In the genomic region with DNA sequence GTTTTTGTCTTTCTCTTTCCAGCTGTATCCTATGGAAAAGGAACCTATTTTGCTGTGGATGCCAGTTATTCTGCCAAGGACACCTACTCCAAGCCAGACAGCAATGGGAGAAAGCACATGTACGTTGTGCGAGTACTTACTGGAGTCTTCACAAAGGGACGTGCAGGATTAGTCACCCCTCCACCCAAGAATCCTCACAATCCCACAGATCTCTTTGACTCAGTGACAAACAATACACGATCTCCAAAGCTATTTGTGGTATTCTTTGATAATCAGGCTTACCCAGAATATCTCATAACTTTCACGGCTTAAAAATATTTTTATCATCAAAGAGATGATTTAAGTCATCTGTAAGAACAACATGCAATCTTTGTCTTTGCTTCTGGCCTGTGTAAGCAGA, we compare ENCODE assay signal across 20 cellular contexts. TPM values are rescaled to one million over a fixed set of nuclear protein-coding genes. Genes with fewer than 3 reads are reported as not detected.
A peak's percentile ranks its signal among the peaks of the same experiment; 100 is the strongest.
DNase-seq lines count a peak whose midpoint lies in the region; ATAC-seq and TF ChIP-seq lines count a peak whose summit lies in the region.
"Had no signal": no experiment of that assay in that cellular context is flagged by ENCODE, and none has a peak within 500 bp of the region (broad histone marks: within the 10 kb centered on the region; RNA-seq: fewer than 3 reads in every experiment).

No MANE protein-coding gene starts in this region.

- POLR2A ChIA-PET in AG04449 (lab: Yijun Ruan, JAX) = no interaction called here

- H3K4me1 Mint-ChIP-seq in HFFc6 (ENCODE audit: low read depth) = peaks cover 9% of the 10 kb centered on the region
- H3K4me1 Mint-ChIP-seq: mesothelial cell of epicardium had no signal

- no peaks in the 10 kb centered on the region for H3K27me3 ChIP-seq in foreskin keratinocyte
- H3K27me3 ChIP-seq: gastroesophageal sphincter, vagina had no signal

- H3K9me3 Mint-ChIP-seq in HFFc6 = no peaks in the 10 kb centered on the region
- H3K9me3 Mint-ChIP-seq: activated T-helper 1 cell treated with anti-CD3 and anti-CD28 coated beads, Interleukin-12 subunit alpha, Interleukin-12 subunit beta, Interleukin-2, Interleukin-4 antibody, amounts not matched to agents 30 ng/mL and 10 ng/mL and 1 ng/mL, durations not matched to agents 14 hours and 24 hours and 36 hours; dendritic cell treated with granulocyte-macrophage colony-stimulating factor and Interleukin-4, amounts not matched to agents 40 ng/mL and 50 ng/mL, for 4 days; mesothelial cell of epicardium; T-helper 2 cell treated with Interferon-gamma antibody and Interleukin-4, amounts not matched to agents 5 μg/mL and 100 μg/mL, for 36 hours had no signal

- H3K4me1 ChIP-seq in foreskin keratinocyte = peaks cover 13% of the 10 kb centered on the region
- H3K4me1 ChIP-seq: gastroesophageal sphincter, vagina had no signal

- ATAC-seq in foreskin keratinocyte = peak; percentile 84
- no peak for ATAC-seq in HG02981 (IDR thresholded peaks at IDR 0.05; ENCODE audit: unreplicated experiment)
- ATAC-seq in GM18520 (IDR thresholded peaks at IDR 0.05; ENCODE audit: unreplicated experiment) = no peak
- no peak for ATAC-seq in HG02852 (IDR thresholded peaks at IDR 0.05; ENCODE audit: unreplicated experiment)
- ATAC-seq: gastroesophageal sphincter, left cardiac atrium, Panc1 had no signal

- peak; percentile 9 for DNase-seq in AG04449 (ENCODE audit: low read depth, low spot score)
- peak; percentile 57 for DNase-seq in HFFc6
- DNase-seq in amniotic epithelial cell (ENCODE audit: low read depth) = peak; percentile 80
- peak; percentile 58 to 75 for DNase-seq in foreskin keratinocyte
- DNase-seq in NCI-H146 (lab: John Stamatoyannopoulos, UW) = no peak
- DNase-seq: activated CD4-positive, CD25-positive, alpha-beta regulatory T cell; left cardiac atrium; stimulated activated CD4-positive, alpha-beta T cell treated with anti-CD3 and anti-CD28 coated beads, Interleukin-4, amount 100 ng/mL, for 24 hours had no signal

- H3K27ac ChIP-seq in foreskin keratinocyte = no peak overlapping the region
- H3K27ac ChIP-seq: gastroesophageal sphincter, vagina had no signal

- no peak overlapping the region for H3K4me3 Mint-ChIP-seq in HFFc6
- H3K4me3 Mint-ChIP-seq: activated naive CD8-positive, alpha-beta T cell; activated T-helper 1 cell treated with anti-CD3 and anti-CD28 coated beads, Interleukin-12 subunit alpha, Interleukin-12 subunit beta, Interleukin-2, Interleukin-4 antibody, amounts not matched to agents 30 ng/mL and 10 ng/mL and 1 ng/mL, durations not matched to agents 14 hours and 24 hours and 36 hours; dendritic cell treated with granulocyte-macrophage colony-stimulating factor and Interleukin-4, amounts not matched to agents 40 ng/mL and 50 ng/mL, for 4 days; mesothelial cell of epicardium; T-helper 2 cell treated with Interferon-gamma antibody and Interleukin-4, amounts not matched to agents 5 μg/mL and 100 μg/mL, for 36 hours had no signal

- H3K27ac Mint-ChIP-seq in HFFc6 = no peak overlapping the region
- H3K27ac Mint-ChIP-seq: activated naive CD8-positive, alpha-beta T cell; activated T-helper 1 cell treated with anti-CD3 and anti-CD28 coated beads, Interleukin-12 subunit alpha, Interleukin-12 subunit beta, Interleukin-2, Interleukin-4 antibody, amounts not matched to agents 30 ng/mL and 10 ng/mL and 1 ng/mL, durations not matched to agents 14 hours and 24 hours and 36 hours; dendritic cell treated with granulocyte-macrophage colony-stimulating factor and Interleukin-4, amounts not matched to agents 40 ng/mL and 50 ng/mL, for 4 days; mesothelial cell of epicardium; T-helper 2 cell treated with Interferon-gamma antibody and Interleukin-4, amounts not matched to agents 5 μg/mL and 100 μg/mL, for 36 hours had no signal

- peaks cover 26% of the 10 kb centered on the region for H3K27me3 Mint-ChIP-seq in HFFc6 (ENCODE audit: insufficient read depth)
- H3K27me3 Mint-ChIP-seq: activated naive CD8-positive, alpha-beta T cell; dendritic cell treated with granulocyte-macrophage colony-stimulating factor and Interleukin-4, amounts not matched to agents 40 ng/mL and 50 ng/mL, for 4 days had no signal

- no peak overlapping the region for H3K4me3 ChIP-seq in AG04449 (ENCODE audit: low read depth, low read length)
- H3K4me3 ChIP-seq: gastroesophageal sphincter, vagina had no signal

- TF ChIP-seq CTCF in AG04449 (IDR thresholded peaks at IDR 0.05; ENCODE audit: insufficient read depth, low read length, missing control alignments) = no peak
- TF ChIP-seq CTCF in HFFc6 (IDR thresholded peaks at IDR 0.05) = no peak
- TF ChIP-seq CTCF in foreskin keratinocyte (conservative IDR thresholded peaks at IDR 0.05) = no peak

- CTCF ChIA-PET in AG04449 (lab: Yijun Ruan, JAX) = no interaction called here

- no peaks in the 10 kb centered on the region for H3K36me3 Mint-ChIP-seq in HFFc6 (ENCODE audit: low read depth)
- H3K36me3 Mint-ChIP-seq: mesothelial cell of epicardium had no signal

RNA-seq across cellular contexts. Expression of a gene that starts 44.9 kb away (rescaled TPM):
- 10 to 100 TPM in 4 of 6 experiments, 1 to 10 TPM in 2; 5.3 to 16.1 (median 12.8) TPM for total RNA-seq in HFFc6 (2021; fragmentation: NEBNext Ultra II Directional; extraction: Animal tissue kit (Norgen Biotek cat#: 25700))
- total RNA-seq in foreskin keratinocyte = 60.9 and 66.7 TPM in 2 replicates
- 13.8 and 15.1 TPM in 2 replicates for polyA plus RNA-seq in foreskin keratinocyte
- polyA plus RNA-seq: neural cell had no signal

RNA-seq across cellular contexts. Expression of a gene that starts 58.3 kb away (rescaled TPM):
- not detected for total RNA-seq in HFFc6 (2021; fragmentation: NEBNext Ultra II Directional; extraction: Animal tissue kit (Norgen Biotek cat#: 25700))
- 0.27 and 0.35 TPM in 2 replicates for total RNA-seq in foreskin keratinocyte
- polyA plus RNA-seq in foreskin keratinocyte = 0.09 and 0.11 TPM in 2 replicates
- polyA plus RNA-seq: neural cell had no signal
